1 cellular context compared by ENCODE assay signal in the genomic region with DNA sequence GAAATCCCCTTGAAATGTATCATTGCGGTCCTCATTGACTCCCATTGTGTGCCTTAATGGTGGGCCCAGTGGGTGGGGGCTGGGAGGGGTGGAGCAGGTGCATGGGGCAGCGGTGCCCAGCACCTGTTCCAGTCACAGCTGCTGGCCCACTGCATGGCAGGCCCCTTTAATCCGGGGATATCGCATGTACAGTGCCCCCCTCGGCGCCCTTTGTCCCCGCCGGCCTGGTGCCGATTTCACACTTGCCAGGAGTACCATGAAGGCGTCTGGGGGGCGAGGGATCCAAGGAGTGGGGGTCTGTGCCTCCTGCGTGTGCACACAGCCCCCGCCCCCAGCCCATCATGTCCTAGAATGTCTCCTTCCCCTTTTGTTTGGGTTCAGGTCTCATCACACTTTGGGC.
TF ChIP-seq lines count a peak whose summit lies in the region.

No MANE protein-coding gene starts in this region.

TF ChIP-seq in liver, 16 proteins besides CTCF, POLR2A, EP300 and RAD21 (continued from another document):
- TF ChIP-seq, protein P1, sequence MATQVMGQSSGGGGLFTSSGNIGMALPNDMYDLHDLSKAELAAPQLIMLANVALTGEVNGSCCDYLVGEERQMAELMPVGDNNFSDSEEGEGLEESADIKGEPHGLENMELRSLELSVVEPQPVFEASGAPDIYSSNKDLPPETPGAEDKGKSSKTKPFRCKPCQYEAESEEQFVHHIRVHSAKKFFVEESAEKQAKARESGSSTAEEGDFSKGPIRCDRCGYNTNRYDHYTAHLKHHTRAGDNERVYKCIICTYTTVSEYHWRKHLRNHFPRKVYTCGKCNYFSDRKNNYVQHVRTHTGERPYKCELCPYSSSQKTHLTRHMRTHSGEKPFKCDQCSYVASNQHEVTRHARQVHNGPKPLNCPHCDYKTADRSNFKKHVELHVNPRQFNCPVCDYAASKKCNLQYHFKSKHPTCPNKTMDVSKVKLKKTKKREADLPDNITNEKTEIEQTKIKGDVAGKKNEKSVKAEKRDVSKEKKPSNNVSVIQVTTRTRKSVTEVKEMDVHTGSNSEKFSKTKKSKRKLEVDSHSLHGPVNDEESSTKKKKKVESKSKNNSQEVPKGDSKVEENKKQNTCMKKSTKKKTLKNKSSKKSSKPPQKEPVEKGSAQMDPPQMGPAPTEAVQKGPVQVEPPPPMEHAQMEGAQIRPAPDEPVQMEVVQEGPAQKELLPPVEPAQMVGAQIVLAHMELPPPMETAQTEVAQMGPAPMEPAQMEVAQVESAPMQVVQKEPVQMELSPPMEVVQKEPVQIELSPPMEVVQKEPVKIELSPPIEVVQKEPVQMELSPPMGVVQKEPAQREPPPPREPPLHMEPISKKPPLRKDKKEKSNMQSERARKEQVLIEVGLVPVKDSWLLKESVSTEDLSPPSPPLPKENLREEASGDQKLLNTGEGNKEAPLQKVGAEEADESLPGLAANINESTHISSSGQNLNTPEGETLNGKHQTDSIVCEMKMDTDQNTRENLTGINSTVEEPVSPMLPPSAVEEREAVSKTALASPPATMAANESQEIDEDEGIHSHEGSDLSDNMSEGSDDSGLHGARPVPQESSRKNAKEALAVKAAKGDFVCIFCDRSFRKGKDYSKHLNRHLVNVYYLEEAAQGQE (IDR thresholded peaks at IDR 0.05): no peak
